Comparison of ENCODE assay signal across 18 cellular contexts in the genomic region with DNA sequence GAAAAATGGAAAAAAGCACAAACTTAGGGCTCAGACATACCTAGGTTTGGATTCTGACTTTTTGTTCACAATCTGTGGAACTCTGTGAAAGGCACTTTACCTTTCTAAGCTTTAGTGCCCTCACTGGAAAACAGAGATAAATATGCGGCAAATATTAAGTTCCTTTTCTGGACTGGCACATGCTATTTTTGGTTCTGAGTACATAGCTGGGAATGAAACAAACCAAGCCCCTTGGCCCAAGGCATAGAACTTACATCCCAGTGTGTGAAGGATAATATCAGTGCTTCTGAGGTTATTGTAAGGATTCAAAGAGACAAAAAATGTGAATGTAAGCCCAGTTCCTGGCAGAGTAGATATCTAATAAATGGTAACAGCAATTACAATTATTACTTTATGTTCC.
DNase-seq lines count a peak whose midpoint lies in the region; ATAC-seq, FAIRE-seq and TF ChIP-seq lines count a peak whose summit lies in the region.
"Had no signal": no experiment of that assay in that cellular context is flagged by ENCODE, and none has a peak within 500 bp of the region (broad histone marks: within the 10 kb centered on the region; RNA-seq: fewer than 3 reads in every experiment).

No MANE protein-coding gene starts in this region.

- H3K27ac ChIP-seq in esophagus squamous epithelium (peak overlapping the region; percentile 24 to 80 (median 50)), mesodermal cell (ENCODE audit: low read depth, low read length, severe bottlenecking) (peak overlapping the region; percentile 81), stomach smooth muscle (ENCODE audit: low read length) (peak overlapping the region; percentile 73)
- H3K27ac ChIP-seq: epithelial cell of prostate, neural progenitor cell had no signal

- H3K27me3 Mint-ChIP-seq in HFFc6 (ENCODE audit: insufficient read depth) = peaks cover 2% of the 10 kb centered on the region; the same call in 1 of the 2 replicates
- H3K27me3 Mint-ChIP-seq: dendritic cell treated with granulocyte-macrophage colony-stimulating factor and Interleukin-4, amounts not matched to agents 40 ng/mL and 50 ng/mL, for 4 days had no signal

- no peak for ATAC-seq in GM18873 (IDR thresholded peaks at IDR 0.05; ENCODE audit: low FRiP score, unreplicated experiment)

- H3K36me3 Mint-ChIP-seq in HFFc6 (ENCODE audit: low read depth) = peaks cover 22% of the 10 kb centered on the region
- H3K36me3 Mint-ChIP-seq: neural progenitor cell had no signal

- H3K4me1 ChIP-seq in esophagus squamous epithelium = peaks cover 0 to 34% (median 7%) of the 10 kb centered on the region in 3 donors
- peaks cover 47% of the 10 kb centered on the region for H3K4me1 ChIP-seq in mesodermal cell (ENCODE audit: control insufficient read depth, insufficient read depth, low read length, poor library complexity, severe bottlenecking)
- peaks cover 56% of the 10 kb centered on the region for H3K4me1 ChIP-seq in stomach smooth muscle (ENCODE audit: control insufficient read depth, insufficient read depth, low read length)

- peak overlapping the region in 1 of 2 donors; percentile 6 for H3K9ac ChIP-seq in stomach smooth muscle (ENCODE audit: low read length in 2 of 2)
- H3K9ac ChIP-seq: neural progenitor cell had no signal

- 50 to 53% methylated on average over 1 of the region's 1 CpG for WGBS in esophagus squamous epithelium, 2 donors
- WGBS in mesodermal cell (ENCODE audit: insufficient coverage in 2 of 2), 2 experiments = 86% methylated on average over 1 of the region's 1 CpG; no CpG with 5 or more reads in 1 of the 2 experiments

- no peak overlapping the region for H3K4me3 ChIP-seq in esophagus squamous epithelium
- H3K4me3 ChIP-seq in mesodermal cell (ENCODE audit: extremely low read depth, insufficient read depth, low read length, poor library complexity, severe bottlenecking) = no peak overlapping the region
- peak overlapping the region in 1 of 2 donors; percentile 30 for H3K4me3 ChIP-seq in stomach smooth muscle (ENCODE audit: low read length in 2 of 2)
- H3K4me3 ChIP-seq: neural progenitor cell, skin epidermis had no signal

- peaks cover 68% of the 10 kb centered on the region for H3K4me1 Mint-ChIP-seq in HFFc6 (ENCODE audit: low read depth)

- intact Hi-C loops in esophagus squamous epithelium (cut with DNase I) = no loop called here
- intact Hi-C loops in posterior cingulate gyrus (cut with DNase I) = loop anchor here (10.0 kb wide), 1 partner anchor 149 kb away; no protein-coding TSS in a partner anchor

- peak overlapping the region; percentile 66 for H3K4me3 Mint-ChIP-seq in HFFc6
- H3K4me3 Mint-ChIP-seq: dendritic cell treated with granulocyte-macrophage colony-stimulating factor and Interleukin-4, amounts not matched to agents 40 ng/mL and 50 ng/mL, for 4 days; neural progenitor cell had no signal

- TF ChIP-seq CTCF in HFFc6 (IDR thresholded peaks at IDR 0.05) = no peak
- TF ChIP-seq CTCF in esophagus squamous epithelium (IDR thresholded peaks at IDR 0.05) = no peak

- peaks cover 20% of the 10 kb centered on the region for H3K9me3 Mint-ChIP-seq in HFFc6

- H3K27me3 ChIP-seq in esophagus squamous epithelium (no peaks in the 10 kb centered on the region), stomach smooth muscle (ENCODE audit: control insufficient read depth in 1 of 2, insufficient read depth in 2 of 2, low read length in 2 of 2) (no peaks in the 10 kb centered on the region)
- H3K27me3 ChIP-seq: neural progenitor cell had no signal

- DNase-seq in HFFc6 (peak; percentile 6), esophagus squamous epithelium (lab: John Stamatoyannopoulos, UW) (no peak), H54 (ENCODE audit: insufficient read length, low spot score) (no peak), SW 1271 (lab: John Stamatoyannopoulos, UW) (no peak), posterior cingulate gyrus (no peak)
- DNase-seq: Caco-2, HCEC 1CT, NCI-H2029 treated with DMSO at 0.1 percent for 48 hours, NCI-H526 treated with DMSO at 0.1 percent for 48 hours had no signal

- peak overlapping the region; percentile 87 for H3K27ac Mint-ChIP-seq in HFFc6
- H3K27ac Mint-ChIP-seq: dendritic cell treated with granulocyte-macrophage colony-stimulating factor and Interleukin-4, amounts not matched to agents 40 ng/mL and 50 ng/mL, for 4 days had no signal

- H3K36me3 ChIP-seq in esophagus squamous epithelium (no peaks in the 10 kb centered on the region), mesodermal cell (ENCODE audit: control insufficient read depth, insufficient read depth, low read length) (no peaks in the 10 kb centered on the region), stomach smooth muscle (ENCODE audit: control insufficient read depth in 2 of 2, insufficient read depth in 2 of 2, low read length in 2 of 2) (no peaks in the 10 kb centered on the region)
- H3K36me3 ChIP-seq: neural progenitor cell had no signal

- FAIRE-seq in H54 (lab: Jason Lieb, UNC) = no peak
- FAIRE-seq: GM12891, urothelium cell line had no signal

- H3K9me3 ChIP-seq in esophagus squamous epithelium (peaks cover 0 to 15% (median 8%) of the 10 kb centered on the region in 3 donors), mesodermal cell (ENCODE audit: control insufficient read depth, low read length) (peaks cover 15% of the 10 kb centered on the region), stomach smooth muscle (ENCODE audit: control insufficient read depth in 2 of 2, low read length in 2 of 2) (peaks cover 7 to 8% of the 10 kb centered on the region in 2 donors)

- no peak for TF ChIP-seq POLR2A in esophagus squamous epithelium (IDR thresholded peaks at IDR 0.05)
- no peak for TF ChIP-seq POLR2A in H54 (IDR thresholded peaks at IDR 0.05; ENCODE audit: low read depth, low read length)
